In the genomic region with DNA sequence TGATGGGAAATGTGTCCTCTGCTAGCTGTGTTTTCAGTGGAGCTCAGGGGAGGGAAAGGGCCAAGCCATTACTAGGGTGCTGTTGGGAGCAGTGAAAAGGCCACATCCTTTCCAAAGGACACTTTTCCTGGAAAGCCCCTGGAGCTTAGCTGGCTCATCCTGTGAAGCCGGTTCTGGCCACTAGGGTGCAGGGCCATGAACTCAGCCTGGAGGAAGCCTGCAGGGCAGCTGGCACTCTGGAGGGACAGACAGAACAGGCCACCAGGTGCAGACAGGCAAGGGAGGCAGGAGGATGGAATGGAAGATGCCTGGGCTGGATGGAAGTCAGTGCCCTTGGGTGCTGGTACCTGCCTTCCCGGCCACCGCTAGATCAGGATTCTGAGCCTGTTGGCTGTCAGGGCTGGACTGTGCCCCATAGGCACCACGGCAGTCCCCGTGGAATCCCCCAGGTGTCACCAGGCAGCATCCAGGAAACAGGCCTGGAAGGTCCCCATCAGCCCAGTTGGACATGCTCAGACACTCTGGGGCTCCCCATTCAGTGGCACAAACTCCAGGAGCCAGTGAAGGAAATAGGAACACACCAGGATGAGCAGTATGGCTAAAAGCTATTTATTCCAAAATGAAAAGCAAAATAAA, we compare ENCODE assay signal across 10 cellular contexts.
A peak's percentile ranks its signal among the peaks of the same experiment; 100 is the strongest.
DNase-seq lines count a peak whose midpoint lies in the region; ATAC-seq and TF ChIP-seq lines count a peak whose summit lies in the region.
"Had no signal": no experiment of that assay in that cellular context is flagged by ENCODE, and none has a peak within 500 bp of the region (broad histone marks: within the 10 kb centered on the region; RNA-seq: fewer than 3 reads in every experiment).

No MANE protein-coding gene starts in this region.

- no peaks in the 10 kb centered on the region for H3K79me2 ChIP-seq in H9 (ENCODE audit: insufficient read depth, low read length)
- H3K79me2 ChIP-seq in SK-N-SH (ENCODE audit: insufficient read depth), result no peaks in the 10 kb centered on the region

- no peak for TF ChIP-seq EP300 in SK-N-SH (IDR thresholded peaks at IDR 0.05; ENCODE audit: borderline replicate concordance in 1 of 2, low read depth in 1 of 2, low read length in 1 of 2)

- no peaks in the 10 kb centered on the region for H3K9me3 ChIP-seq in BE2C
- no peaks in the 10 kb centered on the region for H3K9me3 ChIP-seq in H9 (ENCODE audit: control insufficient read depth, low read depth, low read length)
- H3K9me3 ChIP-seq in SK-N-SH, result no peaks in the 10 kb centered on the region
- H3K9me3 ChIP-seq in CD8-positive, alpha-beta T cell (ENCODE audit: low read length), result no peaks in the 10 kb centered on the region

- TF ChIP-seq CTCF in BE2C (IDR thresholded peaks at IDR 0.05; ENCODE audit: low read depth, low read length) (peak; percentile 60), H9 (conservative IDR thresholded peaks at IDR 0.05) (peak; percentile 84), SK-N-SH (IDR thresholded peaks at IDR 0.05) (peak; percentile 34)
- no peak for TF ChIP-seq CTCF in CD8-positive, alpha-beta T cell (IDR thresholded peaks at IDR 0.05)

- H3K27me3 Mint-ChIP-seq in H9 (ENCODE audit: low read depth), result peaks cover 2% of the 10 kb centered on the region; the same call in 1 of the 2 replicates
- peaks cover 4% of the 10 kb centered on the region for H3K27me3 Mint-ChIP-seq in CD8-positive, alpha-beta T cell (ENCODE audit: low read depth)
- H3K27me3 Mint-ChIP-seq in stimulated activated memory B cell treated with anti-CD40 and anti-IgM and Interleukin-4, amounts not matched to agents 10 μg/mL and 1 μg/mL and 100 μg/mL, for 72 hours, result peaks cover 7% of the 10 kb centered on the region

- H3K79me1 ChIP-seq in H9 (ENCODE audit: insufficient read depth, low read depth, low read length, poor library complexity, severe bottlenecking), result no peaks in the 10 kb centered on the region

- H3K23me2 ChIP-seq in H9 (ENCODE audit: insufficient read length, low read depth, low read length, poor library complexity, severe bottlenecking), result no peaks in the 10 kb centered on the region

- H2AK5ac ChIP-seq in H9 (ENCODE audit: insufficient read length, low read length), result no peak overlapping the region

- intact Hi-C loops in CD8-positive, alpha-beta T cell (cut with DNase I, micrococcal nuclease), result no loop called here

- H2AFZ ChIP-seq in H9 (ENCODE audit: low read length), result no peak overlapping the region
- H2AFZ ChIP-seq in SK-N-SH (ENCODE audit: low read depth), result no peak overlapping the region

- H2BK15ac ChIP-seq in H9 (ENCODE audit: low read depth, low read length), result no peak overlapping the region

- no peak overlapping the region for H3K4ac ChIP-seq in H9 (ENCODE audit: low read depth, low read length)

- H3K27ac ChIP-seq in H9 (ENCODE audit: insufficient read length, low read depth, low read length), result no peak overlapping the region
- H3K27ac ChIP-seq in SK-N-SH (ENCODE audit: low read depth in 2 of 2, low read length in 1 of 2), result no peak overlapping the region
- no peak overlapping the region for H3K27ac ChIP-seq in CD8-positive, alpha-beta T cell (ENCODE audit: low read depth, low read length)

- POLR2A ChIA-PET in SK-N-SH (lab: Yijun Ruan, JAX), result no interaction called here
- POLR2A ChIA-PET in CD8-positive, alpha-beta T cell (lab: Charles Lee), result no interaction called here

- DNase-seq in BE2C, result peak; percentile 69
- peak; percentile 85 for DNase-seq in H9
- no peak for DNase-seq in SK-N-SH
- peak; percentile 76 for DNase-seq in islet precursor cell
- DNase-seq in CD8-positive, alpha-beta T cell, result no peak
- no peak for DNase-seq in occipital lobe (lab: John Stamatoyannopoulos, UW)
- DNase-seq: Right ventricle myocardium superior had no signal

- H3T11ph ChIP-seq in H9 (ENCODE audit: low read length), result no peak overlapping the region

- no peak overlapping the region for H3K4me3 Mint-ChIP-seq in H9
- no peak overlapping the region for H3K4me3 Mint-ChIP-seq in CD8-positive, alpha-beta T cell
- no peak overlapping the region for H3K4me3 Mint-ChIP-seq in stimulated activated memory B cell treated with anti-CD40 and anti-IgM and Interleukin-4, amounts not matched to agents 10 μg/mL and 1 μg/mL and 100 μg/mL, for 72 hours

- H3K27me3 ChIP-seq in BE2C (no peaks in the 10 kb centered on the region), H9 (ENCODE audit: insufficient read depth, low read length) (no peaks in the 10 kb centered on the region), SK-N-SH (ENCODE audit: insufficient read depth) (no peaks in the 10 kb centered on the region)
- no peaks in the 10 kb centered on the region for H3K27me3 ChIP-seq in CD8-positive, alpha-beta T cell (ENCODE audit: insufficient read depth, low read length)

- no peak overlapping the region for H3K23ac ChIP-seq in H9 (ENCODE audit: insufficient read length, low read depth, low read length)

- H3K9me2 ChIP-seq in SK-N-SH, result no peaks in the 10 kb centered on the region

- H4K91ac ChIP-seq in H9 (ENCODE audit: insufficient read length, low read depth, low read length), result no peak overlapping the region

- no peak overlapping the region for H2BK12ac ChIP-seq in H9 (ENCODE audit: insufficient read length, low read depth, low read length)

- H2BK120ac ChIP-seq in H9 (ENCODE audit: low read depth, low read length, poor library complexity, severe bottlenecking), result no peak overlapping the region

- H2BK20ac ChIP-seq in H9 (ENCODE audit: low read depth, low read length, poor library complexity, severe bottlenecking), result no peak overlapping the region

- no peaks in the 10 kb centered on the region for H3K36me3 Mint-ChIP-seq in H9 (ENCODE audit: insufficient read depth in 1 of 3, low read depth in 3 of 3)
- H3K36me3 Mint-ChIP-seq in CD8-positive, alpha-beta T cell, result no peaks in the 10 kb centered on the region
- no peaks in the 10 kb centered on the region for H3K36me3 Mint-ChIP-seq in stimulated activated memory B cell treated with anti-CD40 and anti-IgM and Interleukin-4, amounts not matched to agents 10 μg/mL and 1 μg/mL and 100 μg/mL, for 72 hours

- H3K36me3 ChIP-seq in BE2C (no peaks in the 10 kb centered on the region), SK-N-SH (replicated peaks in 1 of 2; ENCODE audit: control insufficient read depth in 1 of 2, insufficient read depth in 2 of 2, low read length in 1 of 2) (no peaks in the 10 kb centered on the region)
- H3K36me3 ChIP-seq in CD8-positive, alpha-beta T cell (ENCODE audit: insufficient read depth, low read length), result no peaks in the 10 kb centered on the region

- no peaks in the 10 kb centered on the region for H3K4me1 ChIP-seq in BE2C
- H3K4me1 ChIP-seq in H9 (ENCODE audit: insufficient read depth, low read length), result no peaks in the 10 kb centered on the region
- H3K4me1 ChIP-seq in SK-N-SH (ENCODE audit: control insufficient read depth in 1 of 2, insufficient read depth in 2 of 2, low read depth in 1 of 2, low read length in 1 of 2), result no peaks in the 10 kb centered on the region; a peak in 1 of 4 replicates
- no peaks in the 10 kb centered on the region for H3K4me1 ChIP-seq in CD8-positive, alpha-beta T cell (ENCODE audit: insufficient read depth, low read length)

- 0 out of 5 replicates have a peak, but pooled peaks cover 0 to 2% of the 10 kb centered on the region in 2 experiments for H3K9me3 Mint-ChIP-seq in H9
- H3K9me3 Mint-ChIP-seq in CD8-positive, alpha-beta T cell, result no peaks in the 10 kb centered on the region
- H3K9me3 Mint-ChIP-seq in stimulated activated memory B cell treated with anti-CD40 and anti-IgM and Interleukin-4, amounts not matched to agents 10 μg/mL and 1 μg/mL and 100 μg/mL, for 72 hours, result peaks cover 3% of the 10 kb centered on the region

- H3K56ac ChIP-seq in H9 (ENCODE audit: insufficient read length, low read depth, low read length), result no peak overlapping the region

- no peak overlapping the region for H3K14ac ChIP-seq in H9 (ENCODE audit: insufficient read depth, low read length)

- no peak overlapping the region; a peak in 1 of 7 replicates for H3K27ac Mint-ChIP-seq in H9
- no peak overlapping the region for H3K27ac Mint-ChIP-seq in CD8-positive, alpha-beta T cell
- no peak overlapping the region for H3K27ac Mint-ChIP-seq in stimulated activated memory B cell treated with anti-CD40 and anti-IgM and Interleukin-4, amounts not matched to agents 10 μg/mL and 1 μg/mL and 100 μg/mL, for 72 hours

- H4K20me1 ChIP-seq in H9 (ENCODE audit: control insufficient read depth, insufficient read depth, insufficient read length) (no peaks in the 10 kb centered on the region), SK-N-SH (ENCODE audit: insufficient read depth) (no peaks in the 10 kb centered on the region)

- no peak overlapping the region for H3K18ac ChIP-seq in H9 (ENCODE audit: insufficient read length, low read depth, low read length)

- no CpG with 5 or more reads among the region's 5 CpGs for WGBS in H9 (ENCODE audit: extremely low coverage, insufficient read length, low lambda C conversion rate)
- 38% methylated on average over 3 of the region's 5 CpGs for WGBS in SK-N-SH (ENCODE audit: low lambda C conversion rate)

- ATAC-seq in CD8-positive, alpha-beta T cell, result no peak
- ATAC-seq in stimulated activated memory B cell treated with anti-CD40 and anti-IgM and Interleukin-4, amounts not matched to agents 10 μg/mL and 1 μg/mL and 100 μg/mL, for 72 hours, result no peak
- ATAC-seq in HG03039 (IDR thresholded peaks at IDR 0.05; ENCODE audit: unreplicated experiment), result no peak

- no peak overlapping the region for H3K4me3 ChIP-seq in BE2C (ENCODE audit: low read depth, low read length)
- H3K4me3 ChIP-seq in SK-N-SH (ENCODE audit: low read depth in 2 of 2, low read length in 1 of 2), result no peak overlapping the region
- no peak overlapping the region for H3K4me3 ChIP-seq in CD8-positive, alpha-beta T cell (ENCODE audit: low read depth, low read length)
- H3K4me3 ChIP-seq: lung had no signal

- H3K9ac ChIP-seq in H9 (ENCODE audit: extremely low read depth, insufficient read length, low read length) (no peak overlapping the region), SK-N-SH (no peak overlapping the region)

- H3F3A ChIP-seq in SK-N-SH (replicated peaks; ENCODE audit: insufficient read depth), result no peaks in the 10 kb centered on the region

- H4K8ac ChIP-seq in H9 (replicated peaks; ENCODE audit: insufficient read length, low read depth, low read length), result no peak overlapping the region

- peaks cover 0 to 8% of the 10 kb centered on the region in 2 experiments; a peak in 1 of 4 replicates for H3K4me1 Mint-ChIP-seq in H9
- H3K4me1 Mint-ChIP-seq in CD8-positive, alpha-beta T cell (ENCODE audit: low read depth), result no peaks in the 10 kb centered on the region
- H3K4me1 Mint-ChIP-seq in stimulated activated memory B cell treated with anti-CD40 and anti-IgM and Interleukin-4, amounts not matched to agents 10 μg/mL and 1 μg/mL and 100 μg/mL, for 72 hours, result no peaks in the 10 kb centered on the region

- no peak overlapping the region for H3K4me2 ChIP-seq in H9 (ENCODE audit: insufficient read depth, insufficient read length, low read length)
- H3K4me2 ChIP-seq in SK-N-SH, result no peak overlapping the region

- no peak overlapping the region for H4K5ac ChIP-seq in H9 (ENCODE audit: insufficient read length, low read depth, low read length)

- CTCF ChIA-PET in SK-N-SH (lab: Yijun Ruan, JAX), result interaction anchor here (0.8 to 6.0 kb wide), 7 partner anchors 9 to 116 kb away, joined by 3 to 36 read pairs (median 3); no protein-coding TSS in a partner anchor
- CTCF ChIA-PET in CD8-positive, alpha-beta T cell (lab: Charles Lee), result interaction anchor here (0.9 kb wide), 1 partner anchor 13 kb away, joined by 3 read pairs; no protein-coding TSS in a partner anchor

- no peak overlapping the region for H2BK5ac ChIP-seq in H9 (ENCODE audit: insufficient read length, low read length)

- no peak for TF ChIP-seq RAD21 in SK-N-SH (IDR thresholded peaks at IDR 0.05; ENCODE audit: low read length)

Comparison
In these comparisons a context has a peak if more than half of its experiments do, and no peak if none do; other contexts are left out.
1. DNase-seq: peak in BE2C (single experiment), H9 (single experiment) and islet precursor cell (single experiment); none in SK-N-SH (single experiment), CD8-positive, alpha-beta T cell (0 of 7) and occipital lobe (single experiment).